Comparison of ENCODE assay signal across 8 cellular contexts in the genomic region with DNA sequence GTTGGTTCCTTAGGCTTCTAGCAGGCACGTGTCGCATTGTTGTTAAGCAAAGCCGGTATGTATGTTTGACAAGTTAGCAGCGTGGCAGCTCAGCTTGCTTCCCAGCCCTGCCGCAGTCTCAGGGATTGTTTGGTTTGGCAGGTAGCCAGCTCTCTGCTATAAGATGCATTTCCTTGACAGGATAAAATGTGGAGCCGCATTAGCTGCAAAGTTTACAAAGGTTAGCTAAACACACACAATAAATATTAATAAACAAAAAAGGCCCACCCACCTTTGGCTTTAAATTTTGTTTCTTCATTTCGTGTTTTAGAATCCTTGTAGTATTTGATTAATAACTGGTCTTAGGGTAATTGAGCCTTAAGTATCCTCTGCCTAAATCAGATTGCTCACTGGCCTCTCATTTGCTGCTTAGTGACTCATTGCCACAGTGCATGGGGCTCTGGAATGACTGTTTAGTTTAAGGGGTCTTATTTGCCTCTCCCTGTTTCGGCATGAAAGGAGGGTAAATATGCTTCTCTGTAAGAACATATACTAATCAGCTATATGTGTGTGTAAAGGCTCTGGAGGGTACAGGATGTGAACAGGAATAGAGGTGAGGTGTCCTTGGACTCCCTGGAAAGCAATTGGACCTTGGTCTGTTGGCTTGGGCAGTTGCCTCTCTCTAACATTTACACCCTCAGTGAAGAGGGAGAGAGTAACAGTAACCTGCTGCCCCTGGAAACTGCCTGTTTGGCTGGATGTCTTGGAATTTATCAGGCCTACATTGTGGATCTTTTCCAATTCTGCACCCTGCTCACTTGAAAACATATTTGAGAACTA.
DNase-seq lines count a peak whose midpoint lies in the region; ATAC-seq, FAIRE-seq and TF ChIP-seq lines count a peak whose summit lies in the region.

No MANE protein-coding gene starts in this region.

- H3K9me3 ChIP-seq in keratinocyte (ENCODE audit: control insufficient read depth, low read depth, low read length): no peaks in the 10 kb centered on the region

- no peak overlapping the region for H3K9ac ChIP-seq in keratinocyte (ENCODE audit: control insufficient read depth, extremely low read depth, insufficient read depth, low read length)

- no peaks in the 10 kb centered on the region for H4K20me1 ChIP-seq in keratinocyte (ENCODE audit: control insufficient read depth, extremely low read depth, insufficient read depth, low read length)

- dilution Hi-C loops in keratinocyte (cut with MboI; ENCODE audit: extremely low pct_ligation_motif_present, low sequenced_read_pairs): no loop called here

- no peak overlapping the region for H3K27ac ChIP-seq in keratinocyte (ENCODE audit: control insufficient read depth, insufficient read depth, low read length)

- no peaks in the 10 kb centered on the region for H3K79me2 ChIP-seq in keratinocyte (ENCODE audit: control insufficient read depth, insufficient read depth, low read length)

- no peaks in the 10 kb centered on the region for H3K27me3 ChIP-seq in keratinocyte (ENCODE audit: control insufficient read depth, extremely low read depth, insufficient read depth, low read length)

- H3K4me3 ChIP-seq in keratinocyte (ENCODE audit: control insufficient read depth in 2 of 3, extremely low read depth in 1 of 3, insufficient read depth in 2 of 3, low read depth in 1 of 3, low read length in 3 of 3): no peak overlapping the region

- DNase-seq in ACHN (peak; percentile 73), NCI-H128 (lab: John Stamatoyannopoulos, UW; ENCODE audit: unreplicated experiment) (peak; percentile 82), T1000 (lab: John Stamatoyannopoulos, UW) (peak; percentile 47), keratinocyte (ENCODE audit: low read depth, low spot score) (no peak), inferior parietal cortex (ENCODE audit: extremely low spot score) (no peak)
- DNase-seq in natural killer cell treated with Interleukin-12 subunit alpha and Interleukin-12 subunit beta and Interleukin-15 and Interleukin-18, amount 100 ng/mL, for 72 hours (ENCODE audit: low spot score): no peak
- DNase-seq in activated CD4-positive, alpha-beta T cell treated with anti-CD3 and anti-CD28 coated beads, Interleukin-2, amount 50 U/mL, for 48 hours: no peak
- DNase-seq in stimulated activated CD4-positive, alpha-beta T cell treated with anti-CD3 and anti-CD28 coated beads, Interleukin-2, amount 100 ng/mL, for 48 hours: no peak

- H3K4me1 ChIP-seq in keratinocyte (ENCODE audit: control insufficient read depth, extremely low read depth, insufficient read depth, low read length): peaks cover 9% of the 10 kb centered on the region

- H3K27ac Mint-ChIP-seq in natural killer cell treated with Interleukin-12 subunit alpha and Interleukin-12 subunit beta and Interleukin-15 and Interleukin-18, amount 100 ng/mL, for 72 hours: no peak overlapping the region

- no peak overlapping the region for H3K4me3 Mint-ChIP-seq in natural killer cell treated with Interleukin-12 subunit alpha and Interleukin-12 subunit beta and Interleukin-15 and Interleukin-18, amount 100 ng/mL, for 72 hours

- H3K36me3 ChIP-seq in keratinocyte (ENCODE audit: control insufficient read depth in 2 of 2, extremely low read depth in 1 of 2, insufficient read depth in 2 of 2, low read length in 2 of 2): no peaks in the 10 kb centered on the region

- no peak for TF ChIP-seq CTCF in keratinocyte (optimal IDR thresholded peaks at IDR 0.05 in 1 of 3, IDR thresholded peaks at IDR 0.05 in 1 of 3, conservative IDR thresholded peaks at IDR 0.05 in 1 of 3; ENCODE audit: extremely low read depth in 1 of 3, insufficient read depth in 2 of 3, low read length in 3 of 3)

- H3K27me3 Mint-ChIP-seq in natural killer cell treated with Interleukin-12 subunit alpha and Interleukin-12 subunit beta and Interleukin-15 and Interleukin-18, amount 100 ng/mL, for 72 hours: no peaks in the 10 kb centered on the region

- no peak overlapping the region for H3K4me2 ChIP-seq in keratinocyte (ENCODE audit: control insufficient read depth, extremely low read depth, insufficient read depth, low read depth, low read length)

- H3K36me3 Mint-ChIP-seq in natural killer cell treated with Interleukin-12 subunit alpha and Interleukin-12 subunit beta and Interleukin-15 and Interleukin-18, amount 100 ng/mL, for 72 hours: peaks cover 8% of the 10 kb centered on the region

- ATAC-seq in natural killer cell treated with Interleukin-12 subunit alpha and Interleukin-12 subunit beta and Interleukin-15 and Interleukin-18, amount 100 ng/mL, for 72 hours: no peak

- peak; percentile 26 for FAIRE-seq in keratinocyte (lab: Jason Lieb, UNC)

- H3K9me3 Mint-ChIP-seq in natural killer cell treated with Interleukin-12 subunit alpha and Interleukin-12 subunit beta and Interleukin-15 and Interleukin-18, amount 100 ng/mL, for 72 hours: no peaks in the 10 kb centered on the region

- no peak overlapping the region for H2AFZ ChIP-seq in keratinocyte (ENCODE audit: control insufficient read depth, low read length)

- H3K4me1 Mint-ChIP-seq in natural killer cell treated with Interleukin-12 subunit alpha and Interleukin-12 subunit beta and Interleukin-15 and Interleukin-18, amount 100 ng/mL, for 72 hours (ENCODE audit: low read depth in 2 of 2): peaks cover 11 to 30% of the 10 kb centered on the region in 2 donors

- in situ Hi-C loops in ACHN (cut with HindIII; ENCODE audit: low pct_ligation_motif_present, low pct_unique_long_range_greater_than_20kb, low sequenced_read_pairs): no loop called here

- H3K9me1 ChIP-seq in keratinocyte (ENCODE audit: control insufficient read depth, extremely low read depth, insufficient read depth, low read length): no peaks in the 10 kb centered on the region

Comparison
In these comparisons a context has a peak if more than half of its experiments do, and no peak if none do; other contexts are left out.
1. DNase-seq: peak in ACHN (single experiment), NCI-H128 (single experiment) and T1000 (single experiment); none in keratinocyte (single experiment), natural killer cell treated with Interleukin-12 subunit alpha and Interleukin-12 subunit beta and Interleukin-15 and Interleukin-18, amount 100 ng/mL, for 72 hours (single experiment), activated CD4-positive, alpha-beta T cell treated with anti-CD3 and anti-CD28 coated beads, Interleukin-2, amount 50 U/mL, for 48 hours (0 of 2), stimulated activated CD4-positive, alpha-beta T cell treated with anti-CD3 and anti-CD28 coated beads, Interleukin-2, amount 100 ng/mL, for 48 hours (0 of 2) and inferior parietal cortex (single experiment).